ENCODE assay signal across 26 cellular contexts in genomic region chr7:136526408-136527105, GRCh38.
"Had no signal": no experiment of that assay in that cellular context is flagged by ENCODE, and none has a peak within 500 bp of the region (broad histone marks: within the 10 kb centered on the region; RNA-seq: fewer than 3 reads in every experiment).

No MANE protein-coding gene starts in this region.

- ATAC-seq: activated CD8-positive, alpha-beta T cell treated with anti-CD3 and anti-CD28 coated beads, Interleukin-2, amount 10 ng/mL, durations not matched to agents 7 days and 5 days; body of pancreas; effector memory CD8-positive, alpha-beta T cell; gastroesophageal sphincter; naive thymus-derived CD4-positive, alpha-beta T cell; pancreas; psoas muscle had no signal

- H3K27ac Mint-ChIP-seq: activated B cell treated with CpG ODN at 0.5 μM for 24 hours; activated CD8-positive, alpha-beta T cell treated with anti-CD3 and anti-CD28 coated beads, Interleukin-2, amount 10 ng/mL, durations not matched to agents 7 days and 5 days; activated naive CD8-positive, alpha-beta T cell; effector memory CD8-positive, alpha-beta T cell; mesothelial cell of epicardium; naive thymus-derived CD4-positive, alpha-beta T cell; T-helper 1 cell treated with Interleukin-12 subunit alpha and Interleukin-12 subunit beta and Interleukin-4 antibody, amounts not matched to agents 30 μg/mL and 1 μg/mL, for 36 hours had no signal

- FAIRE-seq: pancreas had no signal

- H3K4me3 Mint-ChIP-seq: activated B cell treated with CpG ODN at 0.5 μM for 24 hours; activated CD8-positive, alpha-beta T cell treated with anti-CD3 and anti-CD28 coated beads, Interleukin-2, amount 10 ng/mL, durations not matched to agents 7 days and 5 days; activated naive CD8-positive, alpha-beta T cell; effector memory CD8-positive, alpha-beta T cell; mesothelial cell of epicardium; naive thymus-derived CD4-positive, alpha-beta T cell; T-helper 1 cell treated with Interleukin-12 subunit alpha and Interleukin-12 subunit beta and Interleukin-4 antibody, amounts not matched to agents 30 μg/mL and 1 μg/mL, for 36 hours had no signal

- H3K27ac ChIP-seq: body of pancreas, cardiac muscle cell, gastroesophageal sphincter, hepatocyte, pancreas, psoas muscle, spleen, tibial artery had no signal

- H3K4me1 Mint-ChIP-seq: activated B cell treated with CpG ODN at 0.5 μM for 24 hours; naive thymus-derived CD4-positive, alpha-beta T cell had no signal

- H2AFZ ChIP-seq: hepatocyte had no signal

- H3K4me2 ChIP-seq: hepatocyte had no signal

- H3K36me3 Mint-ChIP-seq: activated naive CD8-positive, alpha-beta T cell; mesothelial cell of epicardium; naive thymus-derived CD4-positive, alpha-beta T cell had no signal

- H3K4me3 ChIP-seq: body of pancreas, cardiac muscle cell, gastroesophageal sphincter, hepatocyte, pancreas, psoas muscle, spleen, tibial artery had no signal

- H3K9me3 Mint-ChIP-seq: mesothelial cell of epicardium had no signal

- H3K27me3 Mint-ChIP-seq: activated B cell treated with CpG ODN at 0.5 μM for 24 hours; activated naive CD8-positive, alpha-beta T cell; effector memory CD8-positive, alpha-beta T cell; naive thymus-derived CD4-positive, alpha-beta T cell had no signal

- H3K79me2 ChIP-seq: hepatocyte had no signal

- DNase-seq: activated B cell treated with CpG ODN at 0.5 μM for 24 hours; activated CD4-positive, alpha-beta T cell treated with anti-CD3 and anti-CD28 coated beads, Interleukin-2, amount 50 U/mL, for 1 hour; activated CD8-positive, alpha-beta T cell treated with anti-CD3 and anti-CD28 coated beads, Interleukin-2, amount 10 ng/mL, durations not matched to agents 7 days and 5 days; activated effector memory CD4-positive, alpha-beta T cell treated with Interleukin-2 at 50 U/mL for 16 hours; activated naive CD4-positive, alpha-beta T cell treated with Interleukin-2 at 50 U/mL for 16 hours; anterior cingulate cortex; body of pancreas; cortex of kidney; effector memory CD8-positive, alpha-beta T cell; erythroblast; islet precursor cell; mammary epithelial cell; naive thymus-derived CD4-positive, alpha-beta T cell; nucleus accumbens; psoas muscle; spleen; stimulated activated naive CD4-positive, alpha-beta T cell treated with Interleukin-2 at 50 U/mL for 16 hours; T1000; tibial artery had no signal

- H3K9me3 ChIP-seq: body of pancreas, gastroesophageal sphincter, pancreas, psoas muscle had no signal

- H3K27me3 ChIP-seq: body of pancreas, cardiac muscle cell, gastroesophageal sphincter, hepatocyte, spleen, tibial artery had no signal

- H3K4me1 ChIP-seq: body of pancreas, gastroesophageal sphincter, pancreas, psoas muscle, spleen, tibial artery had no signal

- H3K36me3 ChIP-seq: cardiac muscle cell, gastroesophageal sphincter, pancreas, spleen, tibial artery had no signal
